ENCODE assay signal across 13 cellular contexts in the genomic region with DNA sequence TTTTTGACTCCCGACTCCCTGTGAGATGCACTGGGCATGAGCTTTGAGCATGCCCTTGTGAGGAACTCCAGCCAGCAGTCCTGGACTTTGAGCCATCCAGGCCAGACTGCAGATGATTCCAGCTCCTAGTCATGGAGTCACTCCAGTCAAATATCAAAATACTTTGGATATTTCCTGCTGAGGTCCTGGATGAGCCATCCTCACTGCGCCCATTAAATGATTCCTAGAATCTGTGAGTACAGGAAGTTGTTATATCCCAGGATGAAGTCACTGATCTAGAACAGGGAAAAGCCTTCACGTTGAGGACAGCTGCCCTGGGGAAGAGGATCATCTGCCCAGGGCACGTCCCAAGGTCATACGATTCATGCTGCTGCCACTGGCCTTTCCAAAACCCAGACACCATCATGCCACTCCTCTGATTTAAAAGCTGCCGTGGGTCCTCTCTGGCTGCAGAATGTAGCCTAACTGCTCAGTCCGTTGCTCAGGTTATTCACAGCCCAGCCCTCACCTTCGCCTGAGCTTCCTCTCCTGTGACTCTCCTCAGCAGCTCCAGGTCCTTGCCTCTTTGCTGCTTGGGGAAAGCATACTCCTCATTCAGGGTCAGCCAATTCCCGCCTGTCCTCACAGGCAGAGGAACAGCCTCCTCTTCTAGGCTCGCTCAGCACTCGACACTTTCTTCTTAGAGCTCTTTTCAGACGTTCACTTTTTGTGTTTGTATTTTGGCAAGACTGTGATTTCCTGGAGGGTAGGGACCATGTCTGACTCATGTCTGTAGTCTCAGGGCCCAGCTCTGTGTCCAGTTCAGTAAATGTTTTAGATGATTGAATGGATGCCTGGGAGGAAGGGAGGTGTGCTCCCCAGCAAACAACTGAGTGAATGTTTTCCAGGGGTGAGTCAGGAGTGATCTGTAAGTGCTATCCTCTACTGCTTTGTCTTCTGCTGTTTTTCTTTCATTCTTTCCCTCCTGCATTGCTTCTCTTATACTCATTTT.
DNase-seq lines count a peak whose midpoint lies in the region; ATAC-seq and TF ChIP-seq lines count a peak whose summit lies in the region.
"Had no signal": no experiment of that assay in that cellular context is flagged by ENCODE, and none has a peak within 500 bp of the region (broad histone marks: within the 10 kb centered on the region; RNA-seq: fewer than 3 reads in every experiment).

No MANE protein-coding gene starts in this region.

- H3K4me1 ChIP-seq in RWPE2 (ENCODE audit: insufficient read depth, poor library complexity, severe bottlenecking) = peaks cover 10% of the 10 kb centered on the region
- H3K4me1 ChIP-seq in foreskin keratinocyte = peaks cover 6% of the 10 kb centered on the region
- H3K4me1 ChIP-seq in skeletal muscle satellite cell (ENCODE audit: control insufficient read depth, insufficient read depth, low read length) = peaks cover 8% of the 10 kb centered on the region
- no peaks in the 10 kb centered on the region for H3K4me1 ChIP-seq in right atrium auricular region
- H3K4me1 ChIP-seq: vagina had no signal

- H3K9me3 ChIP-seq in RWPE2 (ENCODE audit: severe bottlenecking) = no peaks in the 10 kb centered on the region
- H3K9me3 ChIP-seq in skeletal muscle satellite cell (replicated peaks; ENCODE audit: low read length) = no peaks in the 10 kb centered on the region
- H3K9me3 ChIP-seq in right atrium auricular region = no peaks in the 10 kb centered on the region
- H3K9me3 ChIP-seq: vagina had no signal

- no peaks in the 10 kb centered on the region for H3K27me3 ChIP-seq in RWPE2 (ENCODE audit: insufficient read depth, poor library complexity, severe bottlenecking)
- no peaks in the 10 kb centered on the region for H3K27me3 ChIP-seq in foreskin keratinocyte
- H3K27me3 ChIP-seq in skeletal muscle satellite cell (ENCODE audit: control insufficient read depth, insufficient read depth, low read length) = no peaks in the 10 kb centered on the region
- no peaks in the 10 kb centered on the region for H3K27me3 ChIP-seq in right atrium auricular region
- H3K27me3 ChIP-seq: vagina had no signal

- H3K4me2 ChIP-seq in skeletal muscle satellite cell (ENCODE audit: low read length) = peak overlapping the region; percentile 44

- DNase-seq in GM04504 (ENCODE audit: low read depth) (peak; percentile 60), RWPE2 (ENCODE audit: low spot score) (no peak), foreskin keratinocyte (peak; percentile 36 to 71), NCI-H345 treated with DMSO at 0.1 percent for 48 hours (lab: John Stamatoyannopoulos, UW; ENCODE audit: unreplicated experiment) (no peak), D341Med (ENCODE audit: low spot score) (no peak), right atrium auricular region (ENCODE audit: low spot score) (no peak)
- DNase-seq in activated CD8-positive, alpha-beta memory T cell treated with anti-CD3 and anti-CD28 coated beads for 24 hours = no peak
- DNase-seq: activated CD4-positive, alpha-beta T cell treated with anti-CD3 and anti-CD28 coated beads, Interleukin-2, amount 10 ng/mL, durations not matched to agents 24 days and 14 days; NCI-H1048; NCI-H526 treated with DMSO at 0.1 percent for 48 hours; small intestine had no signal

- H3K9ac ChIP-seq in skeletal muscle satellite cell (ENCODE audit: low read depth, low read length) = peak overlapping the region; percentile 21

- H3K4me3 ChIP-seq in RWPE2 (ENCODE audit: severe bottlenecking) (no peak overlapping the region), skeletal muscle satellite cell (ENCODE audit: low read length) (no peak overlapping the region), right atrium auricular region (no peak overlapping the region)
- H3K4me3 ChIP-seq: vagina had no signal

- TF ChIP-seq CTCF in RWPE2 (IDR thresholded peaks at IDR 0.05; ENCODE audit: poor library complexity, severe bottlenecking) (no peak), foreskin keratinocyte (conservative IDR thresholded peaks at IDR 0.05) (no peak), right atrium auricular region (IDR thresholded peaks at IDR 0.05) (no peak)

- H3K27ac ChIP-seq in RWPE2 (ENCODE audit: poor library complexity, severe bottlenecking) = peak overlapping the region; percentile 53
- no peak overlapping the region for H3K27ac ChIP-seq in foreskin keratinocyte
- H3K27ac ChIP-seq in right atrium auricular region = no peak overlapping the region
- H3K27ac ChIP-seq: vagina had no signal

- ATAC-seq in RWPE2 (ENCODE audit: low read depth) = peak; percentile 87
- peak; percentile 83 for ATAC-seq in foreskin keratinocyte

- H3K36me3 ChIP-seq in RWPE2 (ENCODE audit: low read depth) (no peaks in the 10 kb centered on the region), skeletal muscle satellite cell (ENCODE audit: insufficient read depth, low read length) (no peaks in the 10 kb centered on the region), right atrium auricular region (no peaks in the 10 kb centered on the region)
- H3K36me3 ChIP-seq: vagina had no signal

Comparison
In these comparisons a context has a peak if more than half of its experiments do, and no peak if none do; other contexts are left out.
1. DNase-seq: peak in GM04504 (single experiment) and foreskin keratinocyte (2 of 2); none in RWPE2 (single experiment), NCI-H345 treated with DMSO at 0.1 percent for 48 hours (single experiment), D341Med (single experiment), right atrium auricular region (single experiment) and activated CD8-positive, alpha-beta memory T cell treated with anti-CD3 and anti-CD28 coated beads for 24 hours (single experiment).